16 cellular contexts compared by ENCODE assay signal in genomic region chr11:12430351-12430750, GRCh38. TPM values are rescaled to one million over a fixed set of nuclear protein-coding genes. Genes with fewer than 3 reads are reported as not detected.
A peak's percentile ranks its signal among the peaks of the same experiment; 100 is the strongest.
DNase-seq lines count a peak whose midpoint lies in the region; FAIRE-seq and TF ChIP-seq lines count a peak whose summit lies in the region.
"Had no signal": no experiment of that assay in that cellular context is flagged by ENCODE, and none has a peak within 500 bp of the region (broad histone marks: within the 10 kb centered on the region; RNA-seq: fewer than 3 reads in every experiment).

No MANE protein-coding gene starts in this region.

- DNase-seq in Daoy (ENCODE audit: low read depth) (peak; percentile 29), astrocyte of the hippocampus (ENCODE audit: low read depth, low spot score) (peak; percentile 47), right atrium auricular region (ENCODE audit: low spot score) (no peak), retinal pigment epithelial cell (ENCODE audit: low read depth) (peak; percentile 87), RCC 7860 (ENCODE audit: low spot score) (no peak), NCI-H524 treated with DMSO at 0.1 percent for 48 hours (lab: John Stamatoyannopoulos, UW) (no peak)
- DNase-seq in effector memory CD4-positive, alpha-beta T cell = no peak
- no peak for DNase-seq in stimulated activated CD4-positive, alpha-beta T cell treated with anti-CD3 and anti-CD28 coated beads, Interleukin-4, amount 100 ng/mL, for 1 hour
- DNase-seq: activated T-cell treated with anti-CD3 and anti-CD28 coated beads, Interleukin-2, amount 50 U/mL, for 48 hours; cerebellar nuclear complex; NCI-H2081; nucleus accumbens; OCI-M1 had no signal

- H3K27me3 ChIP-seq in right atrium auricular region = no peaks in the 10 kb centered on the region
- H3K27me3 ChIP-seq in effector memory CD4-positive, alpha-beta T cell (replicated peaks; ENCODE audit: control insufficient read depth, insufficient read depth, low read length, poor library complexity, severe bottlenecking) = no peaks in the 10 kb centered on the region
- H3K27me3 ChIP-seq: BLaER1 treated with 17β-estradiol and CSF1 and Interleukin-3, amounts not matched to agents 10 nM and 100 nM had no signal

- H3K27ac ChIP-seq in right atrium auricular region = peak overlapping the region; percentile 57 to 80
- H3K27ac ChIP-seq in effector memory CD4-positive, alpha-beta T cell (ENCODE audit: insufficient read depth, low read length, poor library complexity, severe bottlenecking) = no peak overlapping the region
- H3K27ac ChIP-seq: BLaER1 treated with 17β-estradiol and CSF1 and Interleukin-3, amounts not matched to agents 10 nM and 100 nM had no signal

- H3K4me1 ChIP-seq in right atrium auricular region = peaks cover 0 to 54% of the 10 kb centered on the region in 2 donors
- no peaks in the 10 kb centered on the region for H3K4me1 ChIP-seq in effector memory CD4-positive, alpha-beta T cell (ENCODE audit: control insufficient read depth, insufficient read depth, low read length, poor library complexity, severe bottlenecking)
- H3K4me1 ChIP-seq: BLaER1 treated with 17β-estradiol and CSF1 and Interleukin-3, amounts not matched to agents 10 nM and 100 nM had no signal

- H3K4me3 ChIP-seq in right atrium auricular region = no peak overlapping the region
- no peak overlapping the region for H3K4me3 ChIP-seq in retinal pigment epithelial cell (ENCODE audit: low read length)
- H3K4me3 ChIP-seq in effector memory CD4-positive, alpha-beta T cell (ENCODE audit: insufficient read depth, low read depth, low read length, poor library complexity, severe bottlenecking) = no peak overlapping the region
- H3K4me3 ChIP-seq: BLaER1 treated with 17β-estradiol and CSF1 and Interleukin-3, amounts not matched to agents 10 nM and 100 nM; K562 had no signal

- no peaks in the 10 kb centered on the region for H3K9me3 ChIP-seq in right atrium auricular region
- H3K9me3 ChIP-seq in effector memory CD4-positive, alpha-beta T cell (ENCODE audit: control insufficient read depth, low read length) = no peaks in the 10 kb centered on the region
- H3K9me3 ChIP-seq: BLaER1 treated with 17β-estradiol and CSF1 and Interleukin-3, amounts not matched to agents 10 nM and 100 nM had no signal

- TF ChIP-seq CTCF in right atrium auricular region (IDR thresholded peaks at IDR 0.05) (no peak), retinal pigment epithelial cell (conservative IDR thresholded peaks at IDR 0.05; ENCODE audit: low read depth, low read length) (no peak)

- no peak for FAIRE-seq in RCC 7860 (lab: Jason Lieb, UNC)
- FAIRE-seq: H54, K562 had no signal

- no peaks in the 10 kb centered on the region for H3K36me3 ChIP-seq in right atrium auricular region
- H3K36me3 ChIP-seq in effector memory CD4-positive, alpha-beta T cell (ENCODE audit: control insufficient read depth, insufficient read depth, low read length) = no peaks in the 10 kb centered on the region
- H3K36me3 ChIP-seq: BLaER1 treated with 17β-estradiol and CSF1 and Interleukin-3, amounts not matched to agents 10 nM and 100 nM had no signal

RNA-seq across cellular contexts. Expression of gene PARVA, which starts 53.0 kb away (rescaled TPM):
- 20.2 and 26.8 TPM in 2 replicates for total RNA-seq in Daoy (2014; rRNA removed; shearing (Covaris generic))
- 10 to 100 TPM; 55.9 to 58.1 TPM for total RNA-seq in right atrium auricular region

Comparison
In these comparisons a context has a peak if more than half of its experiments do, and no peak if none do; other contexts are left out.
1. DNase-seq: peak in Daoy (single experiment), astrocyte of the hippocampus (single experiment) and retinal pigment epithelial cell (single experiment); none in right atrium auricular region (single experiment), effector memory CD4-positive, alpha-beta T cell (0 of 3), RCC 7860 (single experiment), NCI-H524 treated with DMSO at 0.1 percent for 48 hours (single experiment) and stimulated activated CD4-positive, alpha-beta T cell treated with anti-CD3 and anti-CD28 coated beads, Interleukin-4, amount 100 ng/mL, for 1 hour (single experiment).